ENCODE assay signal across 24 cellular contexts in the genomic region with DNA sequence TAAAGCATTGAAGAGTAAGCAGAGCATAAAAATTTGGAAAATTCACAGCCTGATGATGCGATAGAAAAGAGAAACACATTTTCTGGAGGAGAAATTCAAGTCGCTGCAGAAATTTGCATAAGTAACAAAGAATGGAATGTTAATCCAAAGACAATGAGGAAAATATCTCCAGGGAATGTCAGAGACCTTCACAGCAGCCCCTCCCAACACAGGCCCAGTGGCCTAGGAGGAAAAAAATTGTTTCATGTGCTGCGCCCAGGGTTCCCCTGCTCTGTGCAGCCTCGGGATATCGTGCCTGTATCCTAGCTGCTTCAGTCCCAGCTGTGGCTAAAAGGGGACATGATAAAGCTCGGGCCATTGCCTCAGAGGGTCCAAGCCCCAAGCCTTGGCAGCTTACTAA.
"Had no signal": no experiment of that assay in that cellular context is flagged by ENCODE, and none has a peak within 500 bp of the region (broad histone marks: within the 10 kb centered on the region; RNA-seq: fewer than 3 reads in every experiment).

No MANE protein-coding gene starts in this region.

- H3K4me1 Mint-ChIP-seq: stimulated activated effector memory CD8-positive, alpha-beta T cell treated with anti-CD3 and anti-CD28 coated beads, Interleukin-12 subunit alpha, Interleukin-12 subunit beta, amount 100 ng/mL, for 72 hours had no signal

- H3K36me3 Mint-ChIP-seq: stimulated activated effector memory CD8-positive, alpha-beta T cell treated with anti-CD3 and anti-CD28 coated beads, Interleukin-12 subunit alpha, Interleukin-12 subunit beta, amount 100 ng/mL, for 72 hours; type B pancreatic cell had no signal

- H3K27ac Mint-ChIP-seq: memory B cell; natural killer cell treated with Interleukin-12 subunit alpha and Interleukin-12 subunit beta and Interleukin-15 and Interleukin-18, amount 100 ng/mL, for 72 hours; stimulated activated effector memory CD8-positive, alpha-beta T cell treated with anti-CD3 and anti-CD28 coated beads, Interleukin-12 subunit alpha, Interleukin-12 subunit beta, amount 100 ng/mL, for 72 hours; type B pancreatic cell had no signal

- H3K27ac ChIP-seq: dorsolateral prefrontal cortex, gastrocnemius medialis, heart right ventricle, left ventricle myocardium inferior, lower lobe of right lung, psoas muscle, right lobe of liver, suprapubic skin, thyroid gland had no signal

- DNase-seq: cortex of kidney; dorsolateral prefrontal cortex; effector CD8-positive, alpha-beta T cell; gastrocnemius medialis; heart right ventricle; kidney; left cardiac atrium; left ventricle myocardium inferior; lower lobe of right lung; midbrain; psoas muscle; retina; stimulated activated CD4-positive, alpha-beta T cell treated with anti-CD3 and anti-CD28 coated beads, Interleukin-4, amount 100 ng/mL, for 1 hour; stimulated activated CD8-positive, alpha-beta memory T cell treated with anti-CD3 and anti-CD28 coated beads, Interleukin-4, amount 100 ng/mL, for 48 hours; stimulated activated naive CD8-positive, alpha-beta T cell treated with anti-CD3 and anti-CD28 coated beads, Interleukin-15, Interleukin-2, amounts not matched to agents 100 U/mL and 50 U/mL, for 24 hours; thyroid gland had no signal

- H3K4me3 Mint-ChIP-seq: memory B cell; natural killer cell treated with Interleukin-12 subunit alpha and Interleukin-12 subunit beta and Interleukin-15 and Interleukin-18, amount 100 ng/mL, for 72 hours; stimulated activated effector memory CD8-positive, alpha-beta T cell treated with anti-CD3 and anti-CD28 coated beads, Interleukin-12 subunit alpha, Interleukin-12 subunit beta, amount 100 ng/mL, for 72 hours; type B pancreatic cell had no signal

- H3K27me3 ChIP-seq: dorsolateral prefrontal cortex, gastrocnemius medialis, heart right ventricle, right lobe of liver, suprapubic skin, thyroid gland had no signal

- H3K4me3 ChIP-seq: dorsolateral prefrontal cortex, gastrocnemius medialis, heart right ventricle, left ventricle myocardium inferior, lower lobe of right lung, psoas muscle, right lobe of liver, suprapubic skin, thyroid gland had no signal

- H3K27me3 Mint-ChIP-seq: memory B cell; natural killer cell treated with Interleukin-12 subunit alpha and Interleukin-12 subunit beta and Interleukin-15 and Interleukin-18, amount 100 ng/mL, for 72 hours had no signal

- H3K4me1 ChIP-seq: gastrocnemius medialis, heart right ventricle, left ventricle myocardium inferior, lower lobe of right lung, psoas muscle, right lobe of liver, suprapubic skin, thyroid gland had no signal

- H3K9me3 Mint-ChIP-seq: natural killer cell treated with Interleukin-12 subunit alpha and Interleukin-12 subunit beta and Interleukin-15 and Interleukin-18, amount 100 ng/mL, for 72 hours; stimulated activated effector memory CD8-positive, alpha-beta T cell treated with anti-CD3 and anti-CD28 coated beads, Interleukin-12 subunit alpha, Interleukin-12 subunit beta, amount 100 ng/mL, for 72 hours; type B pancreatic cell had no signal

- FAIRE-seq: endometrium, kidney, urothelium cell line had no signal

- H3K9me3 ChIP-seq: gastrocnemius medialis, heart right ventricle, left ventricle myocardium inferior, lower lobe of right lung, psoas muscle, right lobe of liver, suprapubic skin, thyroid gland had no signal

- H3K36me3 ChIP-seq: gastrocnemius medialis, heart right ventricle, left ventricle myocardium inferior, lower lobe of right lung, right lobe of liver, suprapubic skin, thyroid gland had no signal
